ENCODE assay signal across 1 cellular context in the genomic region with DNA sequence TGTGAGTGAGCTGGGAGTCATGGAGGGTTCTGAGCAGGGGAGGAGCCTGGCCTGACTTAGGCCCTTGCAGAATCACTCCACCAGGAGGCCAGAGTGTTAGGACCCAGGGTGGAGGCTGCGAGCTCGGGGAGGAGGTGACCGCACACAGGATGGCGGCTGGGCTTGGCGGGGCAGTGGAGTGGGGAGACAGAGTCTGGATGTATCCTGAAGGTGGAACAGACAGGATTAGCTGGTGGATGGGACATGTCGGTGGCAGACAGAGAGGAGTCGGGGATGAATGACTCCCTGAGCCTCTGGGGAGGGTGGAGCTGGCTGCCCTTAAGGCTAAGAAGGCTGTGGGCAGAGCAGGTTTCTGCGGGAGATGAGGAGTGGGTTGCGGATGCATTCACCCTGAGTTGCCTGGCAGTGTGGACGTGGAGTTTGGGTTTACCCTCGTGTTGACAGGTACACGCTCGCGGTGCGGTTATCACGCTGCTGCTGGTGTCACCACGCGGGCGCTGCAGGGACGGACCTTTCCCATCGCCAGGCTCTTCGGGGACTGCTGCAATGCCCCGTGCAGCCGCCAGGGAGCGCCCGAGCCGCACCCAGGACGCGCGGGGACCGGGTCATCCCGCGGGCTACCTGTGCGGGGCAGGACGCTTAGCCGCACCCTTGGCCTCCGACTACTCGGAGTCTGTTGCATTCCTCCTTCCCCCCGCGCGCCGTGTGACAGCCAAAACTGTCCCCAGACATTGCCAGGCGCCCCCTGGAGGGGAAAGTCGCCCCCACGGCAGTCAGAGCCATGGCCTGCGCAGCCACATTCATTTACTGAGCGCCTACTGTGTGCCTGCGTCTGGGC.
TF ChIP-seq lines count a peak whose summit lies in the region.

No MANE protein-coding gene starts in this region.

TF ChIP-seq in GM12878, 131 proteins besides CTCF, POLR2A, EP300 and RAD21 (continued from another document and continues in another):
- TF ChIP-seq SMAD5 (IDR thresholded peaks at IDR 0.05; ENCODE audit: low read depth) (no peak), IKZF1 (conservative IDR thresholded peaks at IDR 0.05) (peak; percentile 70), ZBTB33 (IDR thresholded peaks at IDR 0.05) (peak; percentile 79; the same call in 1 of the 2 replicates), ZBTB4 (CRISPR knock-in tag; IDR thresholded peaks at IDR 0.05) (no peak), STAT3 (IDR thresholded peaks at IDR 0.05; ENCODE audit: low read depth, low read length) (no peak), IRF4 (IDR thresholded peaks at IDR 0.05; ENCODE audit: low read depth, low read length) (0 out of 2 replicates have a peak, but pooled peaks have one; percentile 23), CHD2 (IDR thresholded peaks at IDR 0.05; ENCODE audit: borderline replicate concordance, low read depth, low read length) (peak; percentile 33; the same call in 1 of the 2 replicates), RELA (IDR thresholded peaks at IDR 0.05; ENCODE audit: borderline replicate concordance, partially characterized antibody) (peak; percentile 57), TBL1XR1 (IDR thresholded peaks at IDR 0.05; ENCODE audit: low read depth, low read length) (0 out of 2 replicates have a peak, but pooled peaks have one; percentile 56), SKIL (IDR thresholded peaks at IDR 0.05; ENCODE audit: low read depth, poor library complexity, severe bottlenecking) (no peak), SMARCA5 (IDR thresholded peaks at IDR 0.05) (peak; percentile 80), NR2F1 (conservative IDR thresholded peaks at IDR 0.05) (peak; percentile 74), LARP7 (IDR thresholded peaks at IDR 0.05) (peak; percentile 67), ELK1 (IDR thresholded peaks at IDR 0.05; ENCODE audit: low read depth, low read length) (no peak), SIN3A (IDR thresholded peaks at IDR 0.05; ENCODE audit: low read depth, low read length) (peak; percentile 51; the same call in 1 of the 2 replicates), NBN (IDR thresholded peaks at IDR 0.05) (peak; percentile 58; the same call in 1 of the 2 replicates), BACH1 (IDR thresholded peaks at IDR 0.05; ENCODE audit: borderline replicate concordance) (no peak), CHD4 (IDR thresholded peaks at IDR 0.05) (no peak), RAD51 (IDR thresholded peaks at IDR 0.05) (no peak), ZNF24 (IDR thresholded peaks at IDR 0.05) (peak; percentile 62; the same call in 1 of the 2 replicates), JUND (IDR thresholded peaks at IDR 0.05; ENCODE audit: low read depth, low read length) (no peak), E2F4 (IDR thresholded peaks at IDR 0.05; ENCODE audit: low read depth, low read length) (peak; percentile 46; the same call in 1 of the 2 replicates), KLF5 (IDR thresholded peaks at IDR 0.05; ENCODE audit: partially characterized antibody) (peak; percentile 81), ZNF622 (IDR thresholded peaks at IDR 0.05) (no peak), TCF7 (IDR thresholded peaks at IDR 0.05; ENCODE audit: borderline replicate concordance) (no peak), RB1 (IDR thresholded peaks at IDR 0.05; ENCODE audit: borderline replicate concordance) (peak; percentile 62; the same call in 1 of the 2 replicates), MEF2B (IDR thresholded peaks at IDR 0.05; ENCODE audit: partially characterized antibody, poor library complexity, severe bottlenecking) (peak; percentile 29), SP1 (IDR thresholded peaks at IDR 0.05; ENCODE audit: low read depth, low read length) (peak; percentile 27), STAT1 (conservative IDR thresholded peaks at IDR 0.05) (peak; percentile 80; the same call in 1 of the 2 replicates), GATAD2B (conservative IDR thresholded peaks at IDR 0.05; ENCODE audit: low read depth) (peak; percentile 77; the same call in 1 of the 2 replicates), ZNF217 (IDR thresholded peaks at IDR 0.05) (peak; percentile 73; the same call in 1 of the 2 replicates), SRF (IDR thresholded peaks at IDR 0.05; ENCODE audit: low read depth in 2 of 2, low read length in 2 of 2) (no peak), HDGF (IDR thresholded peaks at IDR 0.05) (no peak)
- TF ChIP-seq, protein P1, sequence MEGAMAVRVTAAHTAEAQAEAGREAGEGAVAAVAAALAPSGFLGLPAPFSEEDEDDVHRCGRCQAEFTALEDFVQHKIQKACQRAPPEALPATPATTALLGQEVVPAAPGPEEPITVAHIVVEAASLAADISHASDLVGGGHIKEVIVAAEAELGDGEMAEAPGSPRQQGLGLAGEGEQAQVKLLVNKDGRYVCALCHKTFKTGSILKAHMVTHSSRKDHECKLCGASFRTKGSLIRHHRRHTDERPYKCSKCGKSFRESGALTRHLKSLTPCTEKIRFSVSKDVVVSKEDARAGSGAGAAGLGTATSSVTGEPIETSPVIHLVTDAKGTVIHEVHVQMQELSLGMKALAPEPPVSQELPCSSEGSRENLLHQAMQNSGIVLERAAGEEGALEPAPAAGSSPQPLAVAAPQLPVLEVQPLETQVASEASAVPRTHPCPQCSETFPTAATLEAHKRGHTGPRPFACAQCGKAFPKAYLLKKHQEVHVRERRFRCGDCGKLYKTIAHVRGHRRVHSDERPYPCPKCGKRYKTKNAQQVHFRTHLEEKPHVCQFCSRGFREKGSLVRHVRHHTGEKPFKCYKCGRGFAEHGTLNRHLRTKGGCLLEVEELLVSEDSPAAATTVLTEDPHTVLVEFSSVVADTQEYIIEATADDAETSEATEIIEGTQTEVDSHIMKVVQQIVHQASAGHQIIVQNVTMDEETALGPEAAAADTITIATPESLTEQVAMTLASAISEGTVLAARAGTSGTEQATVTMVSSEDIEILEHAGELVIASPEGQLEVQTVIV (IDR thresholded peaks at IDR 0.05; ENCODE audit: borderline replicate concordance, partially characterized antibody): no peak
- TF ChIP-seq, protein P2, sequence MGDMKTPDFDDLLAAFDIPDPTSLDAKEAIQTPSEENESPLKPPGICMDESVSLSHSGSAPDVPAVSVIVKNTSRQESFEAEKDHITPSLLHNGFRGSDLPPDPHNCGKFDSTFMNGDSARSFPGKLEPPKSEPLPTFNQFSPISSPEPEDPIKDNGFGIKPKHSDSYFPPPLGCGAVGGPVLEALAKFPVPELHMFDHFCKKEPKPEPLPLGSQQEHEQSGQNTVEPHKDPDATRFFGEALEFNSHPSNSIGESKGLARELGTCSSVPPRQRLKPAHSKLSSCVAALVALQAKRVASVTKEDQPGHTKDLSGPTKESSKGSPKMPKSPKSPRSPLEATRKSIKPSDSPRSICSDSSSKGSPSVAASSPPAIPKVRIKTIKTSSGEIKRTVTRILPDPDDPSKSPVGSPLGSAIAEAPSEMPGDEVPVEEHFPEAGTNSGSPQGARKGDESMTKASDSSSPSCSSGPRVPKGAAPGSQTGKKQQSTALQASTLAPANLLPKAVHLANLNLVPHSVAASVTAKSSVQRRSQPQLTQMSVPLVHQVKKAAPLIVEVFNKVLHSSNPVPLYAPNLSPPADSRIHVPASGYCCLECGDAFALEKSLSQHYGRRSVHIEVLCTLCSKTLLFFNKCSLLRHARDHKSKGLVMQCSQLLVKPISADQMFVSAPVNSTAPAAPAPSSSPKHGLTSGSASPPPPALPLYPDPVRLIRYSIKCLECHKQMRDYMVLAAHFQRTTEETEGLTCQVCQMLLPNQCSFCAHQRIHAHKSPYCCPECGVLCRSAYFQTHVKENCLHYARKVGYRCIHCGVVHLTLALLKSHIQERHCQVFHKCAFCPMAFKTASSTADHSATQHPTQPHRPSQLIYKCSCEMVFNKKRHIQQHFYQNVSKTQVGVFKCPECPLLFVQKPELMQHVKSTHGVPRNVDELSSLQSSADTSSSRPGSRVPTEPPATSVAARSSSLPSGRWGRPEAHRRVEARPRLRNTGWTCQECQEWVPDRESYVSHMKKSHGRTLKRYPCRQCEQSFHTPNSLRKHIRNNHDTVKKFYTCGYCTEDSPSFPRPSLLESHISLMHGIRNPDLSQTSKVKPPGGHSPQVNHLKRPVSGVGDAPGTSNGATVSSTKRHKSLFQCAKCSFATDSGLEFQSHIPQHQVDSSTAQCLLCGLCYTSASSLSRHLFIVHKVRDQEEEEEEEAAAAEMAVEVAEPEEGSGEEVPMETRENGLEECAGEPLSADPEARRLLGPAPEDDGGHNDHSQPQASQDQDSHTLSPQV (IDR thresholded peaks at IDR 0.05): peak; percentile 77; the same call in 1 of the 2 replicates
- TF ChIP-seq, protein P3, sequence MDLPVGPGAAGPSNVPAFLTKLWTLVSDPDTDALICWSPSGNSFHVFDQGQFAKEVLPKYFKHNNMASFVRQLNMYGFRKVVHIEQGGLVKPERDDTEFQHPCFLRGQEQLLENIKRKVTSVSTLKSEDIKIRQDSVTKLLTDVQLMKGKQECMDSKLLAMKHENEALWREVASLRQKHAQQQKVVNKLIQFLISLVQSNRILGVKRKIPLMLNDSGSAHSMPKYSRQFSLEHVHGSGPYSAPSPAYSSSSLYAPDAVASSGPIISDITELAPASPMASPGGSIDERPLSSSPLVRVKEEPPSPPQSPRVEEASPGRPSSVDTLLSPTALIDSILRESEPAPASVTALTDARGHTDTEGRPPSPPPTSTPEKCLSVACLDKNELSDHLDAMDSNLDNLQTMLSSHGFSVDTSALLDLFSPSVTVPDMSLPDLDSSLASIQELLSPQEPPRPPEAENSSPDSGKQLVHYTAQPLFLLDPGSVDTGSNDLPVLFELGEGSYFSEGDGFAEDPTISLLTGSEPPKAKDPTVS (IDR thresholded peaks at IDR 0.05; ENCODE audit: low read depth, low read length): no peak
- TF ChIP-seq, protein P4, sequence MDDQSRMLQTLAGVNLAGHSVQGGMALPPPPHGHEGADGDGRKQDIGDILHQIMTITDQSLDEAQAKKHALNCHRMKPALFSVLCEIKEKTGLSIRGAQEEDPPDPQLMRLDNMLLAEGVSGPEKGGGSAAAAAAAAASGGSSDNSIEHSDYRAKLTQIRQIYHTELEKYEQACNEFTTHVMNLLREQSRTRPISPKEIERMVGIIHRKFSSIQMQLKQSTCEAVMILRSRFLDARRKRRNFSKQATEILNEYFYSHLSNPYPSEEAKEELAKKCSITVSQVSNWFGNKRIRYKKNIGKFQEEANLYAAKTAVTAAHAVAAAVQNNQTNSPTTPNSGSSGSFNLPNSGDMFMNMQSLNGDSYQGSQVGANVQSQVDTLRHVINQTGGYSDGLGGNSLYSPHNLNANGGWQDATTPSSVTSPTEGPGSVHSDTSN (IDR thresholded peaks at IDR 0.05; ENCODE audit: insufficient replicate concordance, low read depth, low read length): no peak
